ENCODE assay signal across 12 cellular contexts in the genomic region with DNA sequence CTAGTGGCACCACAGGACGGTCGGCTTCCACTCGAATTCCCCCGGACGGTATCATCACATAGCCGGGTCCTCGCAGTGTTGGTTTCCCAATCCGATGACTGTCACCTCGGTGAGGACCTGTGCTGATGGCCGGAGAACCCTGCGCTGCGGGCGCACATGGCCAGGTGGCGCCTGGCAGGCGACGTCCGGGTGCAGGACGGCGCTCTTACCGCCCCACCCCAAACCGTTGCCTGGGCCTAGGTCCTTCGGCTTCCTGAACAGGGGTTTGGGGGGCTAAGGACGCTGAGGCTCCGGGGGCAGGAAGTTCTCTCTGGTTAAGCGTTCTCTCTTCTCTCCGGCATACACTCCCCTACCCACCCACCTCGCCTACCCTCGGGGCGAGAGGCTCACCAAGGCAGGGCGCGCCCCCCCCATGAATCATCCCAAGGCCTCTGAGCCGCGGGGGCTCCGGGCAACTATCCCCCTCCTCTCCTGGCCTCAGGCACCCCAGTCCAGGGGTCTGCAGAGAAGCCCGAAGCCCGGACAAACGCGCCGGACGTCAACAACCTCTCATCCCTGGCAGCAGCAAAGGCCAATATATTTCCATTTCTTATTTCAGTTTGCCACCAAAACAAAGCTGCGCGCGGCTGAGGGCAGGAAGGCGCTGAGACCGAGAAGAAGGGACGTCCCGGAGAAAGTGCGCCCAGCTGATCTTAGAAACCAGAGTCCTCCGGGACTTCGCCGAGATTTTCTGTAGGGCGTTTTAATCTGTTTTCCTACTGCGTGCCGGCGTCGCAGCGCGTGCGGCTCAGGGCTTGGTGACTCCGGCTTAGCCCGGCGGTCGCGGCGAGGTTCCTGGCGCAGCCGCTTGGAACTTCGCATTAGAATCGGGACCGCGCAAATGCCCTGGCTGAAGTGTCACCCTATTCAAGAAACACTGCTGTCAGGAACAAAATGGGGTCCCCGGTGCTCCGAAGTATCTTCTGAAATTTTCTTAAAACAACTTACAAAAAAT. TPM values are rescaled to one million over a fixed set of nuclear protein-coding genes. Genes with fewer than 3 reads are reported as not detected.
DNase-seq lines count a peak whose midpoint lies in the region; ATAC-seq, FAIRE-seq and TF ChIP-seq lines count a peak whose summit lies in the region.
"Had no signal": no experiment of that assay in that cellular context is flagged by ENCODE, and none has a peak within 500 bp of the region (broad histone marks: within the 10 kb centered on the region; RNA-seq: fewer than 3 reads in every experiment).

No MANE protein-coding gene starts in this region.

- no peaks in the 10 kb centered on the region for H3K36me3 ChIP-seq in SK-N-SH (replicated peaks in 1 of 2; ENCODE audit: control insufficient read depth in 1 of 2, insufficient read depth in 2 of 2, low read length in 1 of 2)
- no peaks in the 10 kb centered on the region for H3K36me3 ChIP-seq in gastrocnemius medialis
- no peaks in the 10 kb centered on the region for H3K36me3 ChIP-seq in small intestine (ENCODE audit: control insufficient read depth in 2 of 2, insufficient read depth in 2 of 2, low read length in 2 of 2)

- TF ChIP-seq CTCF in SK-N-SH (IDR thresholded peaks at IDR 0.05), result no peak
- no peak for TF ChIP-seq CTCF in gastrocnemius medialis (IDR thresholded peaks at IDR 0.05 in 4 of 5, conservative IDR thresholded peaks at IDR 0.05 in 1 of 5)

- no peaks in the 10 kb centered on the region for H3F3A ChIP-seq in SK-N-SH (replicated peaks; ENCODE audit: insufficient read depth)

- H3K27ac ChIP-seq in SK-N-SH (ENCODE audit: low read depth in 2 of 2, low read length in 1 of 2) (no peak overlapping the region), gastrocnemius medialis (no peak overlapping the region), small intestine (ENCODE audit: low read depth in 1 of 2, low read length in 1 of 2) (no peak overlapping the region)
- H3K27ac ChIP-seq: body of pancreas had no signal

- 27% methylated on average over 54 of the region's 73 CpGs for WGBS in SK-N-SH (ENCODE audit: low lambda C conversion rate)
- 2 to 7% (median 6%) methylated on average over 68 to 73 of the region's 73 CpGs for WGBS in small intestine, 3 donors

- POLR2A ChIA-PET in SK-N-SH (lab: Yijun Ruan, JAX), result no interaction called here

- no peaks in the 10 kb centered on the region for H4K20me1 ChIP-seq in SK-N-SH (ENCODE audit: insufficient read depth)

- no peak for TF ChIP-seq POLR2A in gastrocnemius medialis (IDR thresholded peaks at IDR 0.05)

- no peak for TF ChIP-seq RAD21 in SK-N-SH (IDR thresholded peaks at IDR 0.05; ENCODE audit: low read length)

- CTCF ChIA-PET in SK-N-SH (lab: Yijun Ruan, JAX), result interaction anchor here (0.7 to 3.1 kb wide), 3 partner anchors 18 to 194 kb away, joined by 3 to 15 read pairs (median 4); no protein-coding TSS in a partner anchor

- TF ChIP-seq EP300 in SK-N-SH (IDR thresholded peaks at IDR 0.05; ENCODE audit: borderline replicate concordance in 1 of 2, low read depth in 1 of 2, low read length in 1 of 2), result no peak

- DNase-seq in DMS53 (lab: John Stamatoyannopoulos, UW), result peak; percentile 46
- DNase-seq in DMS53 treated with DMSO at 0.1 percent for 48 hours (lab: John Stamatoyannopoulos, UW; ENCODE audit: unreplicated experiment), result no peak
- peak; percentile 71 for DNase-seq in SK-N-SH
- peak; percentile 51 for DNase-seq in hepatic stellate cell (ENCODE audit: low spot score)
- no peak for DNase-seq in gastrocnemius medialis
- DNase-seq in small intestine, result no peak
- no peak for DNase-seq in NCI-H524 treated with DMSO at 0.1 percent for 48 hours (lab: John Stamatoyannopoulos, UW)
- no peak for DNase-seq in inferior parietal cortex (ENCODE audit: extremely low spot score)
- DNase-seq: 8988T, body of pancreas had no signal

- 0 out of 2 replicates have a peak overlapping the region, but pooled peaks have one; percentile 9 for H2AFZ ChIP-seq in SK-N-SH (ENCODE audit: low read depth)

- H3K79me2 ChIP-seq in SK-N-SH (ENCODE audit: insufficient read depth), result no peaks in the 10 kb centered on the region

- no peak for FAIRE-seq in small intestine (lab: Jason Lieb, UNC)

- intact Hi-C loops in gastrocnemius medialis (cut with DNase I; ENCODE audit: low total_unique reads), result no loop called here

- no peak for ATAC-seq in gastrocnemius medialis
- ATAC-seq: body of pancreas had no signal

- H3K9me2 ChIP-seq in SK-N-SH, result no peaks in the 10 kb centered on the region

- H3K4me1 ChIP-seq in SK-N-SH (ENCODE audit: control insufficient read depth in 1 of 2, insufficient read depth in 2 of 2, low read depth in 1 of 2, low read length in 1 of 2) (peaks cover 0 to 6% of the 10 kb centered on the region in 2 experiments; a peak in 2 of 4 replicates), gastrocnemius medialis (peaks cover 6 to 18% of the 10 kb centered on the region in 2 donors), small intestine (ENCODE audit: control insufficient read depth in 2 of 2, insufficient read depth in 1 of 2, low read depth in 1 of 2, low read length in 1 of 2) (peaks cover 0 to 3% of the 10 kb centered on the region in 2 donors)

- peaks cover 55% of the 10 kb centered on the region for H3K27me3 ChIP-seq in SK-N-SH (ENCODE audit: insufficient read depth)
- H3K27me3 ChIP-seq in gastrocnemius medialis, result peaks cover 63 to 75% (median 68%) of the 10 kb centered on the region in 3 donors
- H3K27me3 ChIP-seq in small intestine (ENCODE audit: control insufficient read depth in 2 of 2, insufficient read depth in 2 of 2, low read length in 2 of 2), result peaks cover 23 to 64% of the 10 kb centered on the region in 2 donors

- peak overlapping the region; percentile 56 for H3K4me2 ChIP-seq in SK-N-SH

- H3K4me3 ChIP-seq in SK-N-SH (ENCODE audit: low read depth in 2 of 2, low read length in 1 of 2) (0 out of 4 replicates have a peak overlapping the region, but pooled peaks of 1 of the 2 experiments have one; percentile 59), gastrocnemius medialis (peak overlapping the region; percentile 29 to 60 (median 38)), small intestine (ENCODE audit: low read depth in 1 of 2, low read length in 2 of 2) (peak overlapping the region in 1 of 2 donors; percentile 29)

- H3K9me3 ChIP-seq in SK-N-SH (no peaks in the 10 kb centered on the region), gastrocnemius medialis (no peaks in the 10 kb centered on the region), small intestine (ENCODE audit: control insufficient read depth, low read depth) (no peaks in the 10 kb centered on the region)
- H3K9me3 ChIP-seq: body of pancreas had no signal

- in situ Hi-C loops in gastrocnemius medialis (cut with MboI; ENCODE audit: low sequenced_read_pairs in 4 of 4), result no loop called here

- no peak overlapping the region for H3K9ac ChIP-seq in SK-N-SH

TF ChIP-seq in SK-N-SH, 30 proteins besides CTCF, POLR2A, EP300 and RAD21:
- TF ChIP-seq NFIC (IDR thresholded peaks at IDR 0.05; ENCODE audit: borderline replicate concordance) (no peak), ZBTB33 (IDR thresholded peaks at IDR 0.05; ENCODE audit: borderline replicate concordance, low read depth) (no peak), EZH2phosphoT487 (IDR thresholded peaks at IDR 0.05; ENCODE audit: borderline replicate concordance, low read depth) (peak; percentile 32; the same call in 1 of the 2 replicates), SIN3A (IDR thresholded peaks at IDR 0.05; ENCODE audit: borderline replicate concordance, low read depth, low read length) (no peak), YY1 (IDR thresholded peaks at IDR 0.05; ENCODE audit: low read depth) (no peak)
- TF ChIP-seq, protein P1, sequence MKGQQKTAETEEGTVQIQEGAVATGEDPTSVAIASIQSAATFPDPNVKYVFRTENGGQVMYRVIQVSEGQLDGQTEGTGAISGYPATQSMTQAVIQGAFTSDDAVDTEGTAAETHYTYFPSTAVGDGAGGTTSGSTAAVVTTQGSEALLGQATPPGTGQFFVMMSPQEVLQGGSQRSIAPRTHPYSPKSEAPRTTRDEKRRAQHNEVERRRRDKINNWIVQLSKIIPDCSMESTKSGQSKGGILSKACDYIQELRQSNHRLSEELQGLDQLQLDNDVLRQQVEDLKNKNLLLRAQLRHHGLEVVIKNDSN (IDR thresholded peaks at IDR 0.05; ENCODE audit: borderline replicate concordance, low read depth), result no peak

RNA-seq across cellular contexts. Expression of gene ALX4, which starts 5.6 kb away (rescaled TPM):
- under 0.01 TPM in 1 of 2 replicates, not detected in the other for polyA plus RNA-seq in SK-N-SH (2012; rRNA removed)
- under 0.01 TPM in 2 replicates for polyA plus RNA-seq in SK-N-SH (2012; cell fraction: cytosol; rRNA removed)
- 0.01 TPM in 2 replicates for polyA plus RNA-seq in SK-N-SH (2012; cell fraction: nucleus; rRNA removed)
- total RNA-seq in gastrocnemius medialis, result under 1 TPM in 2 of 4 donors, not detected in 2; 0.07 to 0.12 TPM
- not detected for polyA plus RNA-seq in small intestine
- total RNA-seq: body of pancreas, fibroblast of villous mesenchyme, myocyte had no signal

Comparison
In these comparisons a context has a peak if more than half of its experiments do, and no peak if none do; other contexts are left out.
1. DNase-seq: peak in DMS53 (single experiment), SK-N-SH (single experiment) and hepatic stellate cell (single experiment); none in DMS53 treated with DMSO at 0.1 percent for 48 hours (single experiment), gastrocnemius medialis (0 of 2), small intestine (single experiment), NCI-H524 treated with DMSO at 0.1 percent for 48 hours (single experiment) and inferior parietal cortex (single experiment).